Comparison of ENCODE assay signal across 22 cellular contexts in the genomic region with DNA sequence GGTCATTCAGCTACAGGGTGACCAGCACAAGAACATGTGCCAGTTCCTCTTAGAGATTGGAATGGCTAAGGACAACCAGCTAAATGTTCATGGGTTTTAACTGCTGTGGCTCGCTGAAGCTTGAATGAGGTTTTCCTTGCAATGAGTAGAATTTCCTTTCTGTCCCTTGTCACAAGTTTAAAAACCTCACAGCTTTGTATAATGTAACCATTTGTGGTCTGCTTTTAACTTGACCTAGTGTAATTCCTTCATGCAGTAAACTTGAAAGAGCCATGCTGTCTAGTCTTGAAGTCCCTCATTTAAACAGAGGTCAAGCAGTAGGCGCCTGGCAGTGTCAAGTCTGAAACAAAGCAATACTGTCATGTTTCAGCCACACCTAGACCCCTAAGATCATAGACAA.
DNase-seq lines count a peak whose midpoint lies in the region; ATAC-seq, FAIRE-seq and TF ChIP-seq lines count a peak whose summit lies in the region.
"Had no signal": no experiment of that assay in that cellular context is flagged by ENCODE, and none has a peak within 500 bp of the region (broad histone marks: within the 10 kb centered on the region; RNA-seq: fewer than 3 reads in every experiment).

No MANE protein-coding gene starts in this region.

- H3K27ac ChIP-seq in keratinocyte (ENCODE audit: control insufficient read depth, insufficient read depth, low read length), result no peak overlapping the region
- H3K27ac ChIP-seq in MM.1S (ENCODE audit: low read length), result no peak overlapping the region
- no peak overlapping the region for H3K27ac ChIP-seq in HepG2 (ENCODE audit: extremely low read length, insufficient read depth, low read length)
- H3K27ac ChIP-seq in naive thymus-derived CD4-positive, alpha-beta T cell (ENCODE audit: low read depth, low read length), result no peak overlapping the region
- H3K27ac ChIP-seq: ascending aorta, sigmoid colon, testis had no signal

- in situ Hi-C loops in HepG2 (cut with HindIII; ENCODE audit: extremely low pct_ligation_motif_present, low pct_unique_long_range_greater_than_20kb), result no loop called here

- no peaks in the 10 kb centered on the region for H3K9me3 ChIP-seq in keratinocyte (ENCODE audit: control insufficient read depth, low read depth, low read length)
- no peaks in the 10 kb centered on the region for H3K9me3 ChIP-seq in MM.1S (replicated peaks; ENCODE audit: insufficient read depth, low read length)
- H3K9me3 ChIP-seq in HepG2 (ENCODE audit: low read length), result no peaks in the 10 kb centered on the region
- H3K9me3 ChIP-seq in naive thymus-derived CD4-positive, alpha-beta T cell (ENCODE audit: control insufficient read depth in 2 of 3, low read length in 3 of 3), result no peaks in the 10 kb centered on the region
- H3K9me3 ChIP-seq: ascending aorta, Caco-2, sigmoid colon, testis had no signal

- H3K27me3 ChIP-seq in keratinocyte (ENCODE audit: control insufficient read depth, extremely low read depth, insufficient read depth, low read length) (no peaks in the 10 kb centered on the region), MM.1S (replicated peaks; ENCODE audit: insufficient read depth, low read length) (no peaks in the 10 kb centered on the region), HepG2 (ENCODE audit: control insufficient read depth in 1 of 2, insufficient read depth in 2 of 2, low read length in 2 of 2) (no peaks in the 10 kb centered on the region)
- H3K27me3 ChIP-seq in naive thymus-derived CD4-positive, alpha-beta T cell (ENCODE audit: control insufficient read depth in 2 of 2, insufficient read depth in 2 of 2, low read length in 2 of 2), result no peaks in the 10 kb centered on the region
- H3K27me3 ChIP-seq: ascending aorta, sigmoid colon, testis had no signal

- no peak for TF ChIP-seq POLR2A in HepG2 (IDR thresholded peaks at IDR 0.05; ENCODE audit: insufficient read depth in 1 of 2, low read depth in 2 of 2, low read length in 2 of 2)

- H3F3A ChIP-seq in MM.1S (ENCODE audit: insufficient read depth, low read length), result no peaks in the 10 kb centered on the region

- H3K4me3 ChIP-seq in keratinocyte (ENCODE audit: control insufficient read depth in 2 of 3, extremely low read depth in 1 of 3, insufficient read depth in 2 of 3, low read depth in 1 of 3, low read length in 3 of 3) (no peak overlapping the region), MM.1S (ENCODE audit: low read length) (no peak overlapping the region), HepG2 (replicated peaks in 1 of 3; ENCODE audit: insufficient read depth in 1 of 3, low read depth in 2 of 3, low read length in 3 of 3) (no peak overlapping the region)
- H3K4me3 ChIP-seq in naive thymus-derived CD4-positive, alpha-beta T cell (ENCODE audit: low read length), result no peak overlapping the region
- H3K4me3 ChIP-seq: ascending aorta, coronary artery, sigmoid colon, testis had no signal

- H3K4me1 ChIP-seq in keratinocyte (ENCODE audit: control insufficient read depth, extremely low read depth, insufficient read depth, low read length), result peaks cover 19% of the 10 kb centered on the region
- peaks cover 22% of the 10 kb centered on the region for H3K4me1 ChIP-seq in MM.1S (ENCODE audit: low read length)
- peaks cover 18% of the 10 kb centered on the region for H3K4me1 ChIP-seq in HepG2 (ENCODE audit: insufficient read depth, low read length)
- H3K4me1 ChIP-seq in naive thymus-derived CD4-positive, alpha-beta T cell (ENCODE audit: control insufficient read depth in 2 of 2, insufficient read depth in 2 of 2, low read length in 2 of 2), result no peaks in the 10 kb centered on the region
- H3K4me1 ChIP-seq: Caco-2 had no signal

- H3K9me1 ChIP-seq in keratinocyte (ENCODE audit: control insufficient read depth, extremely low read depth, insufficient read depth, low read length), result no peaks in the 10 kb centered on the region

- POLR2A ChIA-PET in HepG2 (lab: Yijun Ruan, JAX), result no interaction called here
- POLR2A ChIA-PET in naive thymus-derived CD4-positive, alpha-beta T cell (lab: Charles Lee), result no interaction called here

- H3K4me3 Mint-ChIP-seq in naive thymus-derived CD4-positive, alpha-beta T cell, result no peak overlapping the region
- H3K4me3 Mint-ChIP-seq: activated CD4-positive, alpha-beta T cell treated with anti-CD3 and anti-CD28 coated beads for 36 hours; HFFc6 had no signal

- H3K9ac ChIP-seq in keratinocyte (ENCODE audit: control insufficient read depth, extremely low read depth, insufficient read depth, low read length) (no peak overlapping the region), MM.1S (ENCODE audit: low read length) (no peak overlapping the region), HepG2 (ENCODE audit: insufficient read depth, low read depth, low read length) (no peak overlapping the region)

- H3K36me3 Mint-ChIP-seq in naive thymus-derived CD4-positive, alpha-beta T cell, result peaks cover 0 to 20% (median 0%) of the 10 kb centered on the region in 5 donors

- H3K27ac Mint-ChIP-seq in naive thymus-derived CD4-positive, alpha-beta T cell, result no peak overlapping the region
- H3K27ac Mint-ChIP-seq: activated CD4-positive, alpha-beta T cell treated with anti-CD3 and anti-CD28 coated beads for 36 hours; HFFc6 had no signal

- H3K79me2 ChIP-seq in keratinocyte (ENCODE audit: control insufficient read depth, insufficient read depth, low read length) (no peaks in the 10 kb centered on the region), MM.1S (ENCODE audit: low read length) (0 out of 2 replicates have a peak, but pooled peaks cover 4% of the 10 kb centered on the region), HepG2 (ENCODE audit: insufficient read depth, low read length) (no peaks in the 10 kb centered on the region)

- FAIRE-seq in keratinocyte (lab: Jason Lieb, UNC) (peak; percentile 43), HepG2 (lab: Jason Lieb, UNC) (no peak)

- H3K27me3 Mint-ChIP-seq in naive thymus-derived CD4-positive, alpha-beta T cell, result peaks cover 0 to 5% (median 0%) of the 10 kb centered on the region in 5 donors
- H3K27me3 Mint-ChIP-seq: activated CD4-positive, alpha-beta T cell treated with anti-CD3 and anti-CD28 coated beads for 36 hours had no signal

- H3K4me1 Mint-ChIP-seq in naive thymus-derived CD4-positive, alpha-beta T cell, result peaks cover 0 to 8% (median 7%) of the 10 kb centered on the region in 7 donors

- no peak for TF ChIP-seq EP300 in HepG2 (IDR thresholded peaks at IDR 0.05; ENCODE audit: low read depth in 2 of 2, low read length in 2 of 2)
- no peak for TF ChIP-seq EP300 in HepG2 (CRISPR knock-in tag; IDR thresholded peaks at IDR 0.05; ENCODE audit: borderline replicate concordance)

- H3K36me3 ChIP-seq in keratinocyte (ENCODE audit: control insufficient read depth in 2 of 2, extremely low read depth in 1 of 2, insufficient read depth in 2 of 2, low read length in 2 of 2) (no peaks in the 10 kb centered on the region), MM.1S (replicated peaks; ENCODE audit: insufficient read depth, low read length) (no peaks in the 10 kb centered on the region), HepG2 (replicated peaks in 1 of 2; ENCODE audit: control insufficient read depth in 1 of 2, insufficient read depth in 2 of 2, low read length in 2 of 2) (no peaks in the 10 kb centered on the region)
- H3K36me3 ChIP-seq in naive thymus-derived CD4-positive, alpha-beta T cell (ENCODE audit: control insufficient read depth in 2 of 3, insufficient read depth in 3 of 3, low read length in 3 of 3), result no peaks in the 10 kb centered on the region
- H3K36me3 ChIP-seq: ascending aorta, sigmoid colon had no signal

- H3K9me3 Mint-ChIP-seq in naive thymus-derived CD4-positive, alpha-beta T cell, result peaks cover 0 to 9% (median 0%) of the 10 kb centered on the region in 11 donors
- H3K9me3 Mint-ChIP-seq: HFFc6 had no signal

- H2AFZ ChIP-seq in keratinocyte (ENCODE audit: control insufficient read depth, low read length), result no peak overlapping the region
- H2AFZ ChIP-seq in MM.1S (ENCODE audit: low read length), result no peak overlapping the region
- H2AFZ ChIP-seq in HepG2 (ENCODE audit: low read length), result no peak overlapping the region

- CTCF ChIA-PET in HepG2 (lab: Yijun Ruan, JAX; ENCODE audit: low intra/inter-chr PET ratio, low total read pairs), result no interaction called here
- CTCF ChIA-PET in naive thymus-derived CD4-positive, alpha-beta T cell (lab: Charles Lee), result no interaction called here

- ATAC-seq in GM21367 (IDR thresholded peaks at IDR 0.05; ENCODE audit: unreplicated experiment) (peak; percentile 69), HG03139 (IDR thresholded peaks at IDR 0.05; ENCODE audit: unreplicated experiment) (peak; percentile 70), HepG2 (no peak)
- no peak for ATAC-seq in naive thymus-derived CD4-positive, alpha-beta T cell
- ATAC-seq: activated CD4-positive, alpha-beta T cell treated with anti-CD3 and anti-CD28 coated beads for 36 hours; left colon had no signal

- no peaks in the 10 kb centered on the region for H4K20me1 ChIP-seq in keratinocyte (ENCODE audit: control insufficient read depth, extremely low read depth, insufficient read depth, low read length)
- no peaks in the 10 kb centered on the region for H4K20me1 ChIP-seq in MM.1S (ENCODE audit: insufficient read depth, low read length)
- no peaks in the 10 kb centered on the region for H4K20me1 ChIP-seq in HepG2 (ENCODE audit: insufficient read depth, low read length)

- BruUV-seq in HepG2 (replicated peaks; lab: Mats Ljungman, UMichigan), result no TSS peak

- dilution Hi-C loops in keratinocyte (cut with MboI; ENCODE audit: extremely low pct_ligation_motif_present, low sequenced_read_pairs), result no loop called here

- intact Hi-C loops in HepG2 (cut with micrococcal nuclease; ENCODE audit: unreplicated experiment), result no loop called here
- intact Hi-C loops in naive thymus-derived CD4-positive, alpha-beta T cell (cut with micrococcal nuclease), result no loop called here

- DNase-seq in EH (ENCODE audit: low read depth) (peak; percentile 50), keratinocyte (ENCODE audit: low read depth, low spot score) (no peak), MM.1S (no peak), HepG2 (ENCODE audit: low spot score) (no peak), middle frontal gyrus (ENCODE audit: extremely low spot score, low spot score) (no peak)
- no peak for DNase-seq in naive thymus-derived CD4-positive, alpha-beta T cell
- DNase-seq: activated CD4-positive, alpha-beta T cell treated with anti-CD3 and anti-CD28 coated beads for 36 hours; activated gamma-delta T cell treated with Interleukin-2 at 50 U/mL for 16 hours; Caco-2; foreskin fibroblast; HFFc6; KBM-7; left colon; NCI-H1105; NCI-H69; sigmoid colon; T1000; testis had no signal

- 65% methylated on average over 2 of the region's 2 CpGs for WGBS in HepG2 (ENCODE audit: low lambda C conversion rate)

- TF ChIP-seq CTCF in keratinocyte (optimal IDR thresholded peaks at IDR 0.05 in 1 of 3, IDR thresholded peaks at IDR 0.05 in 1 of 3, conservative IDR thresholded peaks at IDR 0.05 in 1 of 3; ENCODE audit: extremely low read depth in 1 of 3, insufficient read depth in 2 of 3, low read length in 3 of 3) (no peak), MM.1S (IDR thresholded peaks at IDR 0.05; ENCODE audit: low read length) (no peak), HepG2 (CRISPR knock-in tag; IDR thresholded peaks at IDR 0.05) (no peak)

- H3K9me2 ChIP-seq in MM.1S (replicated peaks; ENCODE audit: insufficient read depth, low read length), result no peaks in the 10 kb centered on the region

- no peak for TF ChIP-seq RAD21 in HepG2 (CRISPR knock-in tag; IDR thresholded peaks at IDR 0.05)

- H3K4me2 ChIP-seq in keratinocyte (ENCODE audit: control insufficient read depth, extremely low read depth, insufficient read depth, low read depth, low read length), result no peak overlapping the region
- no peak overlapping the region for H3K4me2 ChIP-seq in MM.1S (ENCODE audit: low read depth, low read length)
- H3K4me2 ChIP-seq in HepG2 (ENCODE audit: low read depth, low read length), result no peak overlapping the region

Comparison
In these comparisons a context has a peak if more than half of its experiments do, and no peak if none do; other contexts are left out.
1. ATAC-seq: peak in GM21367 (single experiment) and HG03139 (single experiment); none in HepG2 (single experiment) and naive thymus-derived CD4-positive, alpha-beta T cell (single experiment).